ENCODE assay signal across 9 cellular contexts in genomic region chr2:237438082-237438925, GRCh38. TPM values are rescaled to one million over a fixed set of nuclear protein-coding genes. Genes with fewer than 3 reads are reported as not detected.
DNase-seq lines count a peak whose midpoint lies in the region; ATAC-seq and TF ChIP-seq lines count a peak whose summit lies in the region.
"Had no signal": no experiment of that assay in that cellular context is flagged by ENCODE, and none has a peak within 500 bp of the region (broad histone marks: within the 10 kb centered on the region; RNA-seq: fewer than 3 reads in every experiment).

No MANE protein-coding gene starts in this region.

- no peak for TF ChIP-seq POLR2A in lower leg skin (IDR thresholded peaks at IDR 0.05)

- no peak for ATAC-seq in activated naive CD8-positive, alpha-beta T cell treated with anti-CD3 and anti-CD28 coated beads, Interleukin-2, amount 50 U/mL, for 24 hours
- ATAC-seq in natural killer cell, result no peak
- no peak for ATAC-seq in HG03378 (IDR thresholded peaks at IDR 0.05; ENCODE audit: unreplicated experiment)

- no peak overlapping the region for H3K4me3 ChIP-seq in lower leg skin (ENCODE audit: low read depth, poor library complexity, severe bottlenecking)

- H3K36me3 Mint-ChIP-seq in activated naive CD8-positive, alpha-beta T cell treated with anti-CD3 and anti-CD28 coated beads, Interleukin-2, amount 50 U/mL, for 24 hours (ENCODE audit: low read depth), result peaks cover 6% of the 10 kb centered on the region
- H3K36me3 Mint-ChIP-seq in nephron (ENCODE audit: low read depth) (peaks cover 4% of the 10 kb centered on the region), natural killer cell (no peaks in the 10 kb centered on the region)

- peak; percentile 74 for DNase-seq in DMS153 treated with DMSO at 0.1 percent for 48 hours (lab: John Stamatoyannopoulos, UW; ENCODE audit: unreplicated experiment)
- peak; percentile 30 for DNase-seq in M059J (ENCODE audit: low read depth)
- no peak for DNase-seq in activated naive CD8-positive, alpha-beta T cell treated with anti-CD3 and anti-CD28 coated beads, Interleukin-2, amount 50 U/mL, for 24 hours
- DNase-seq in epidermal melanocyte (ENCODE audit: insufficient read length, low spot score), result no peak
- DNase-seq in lower leg skin (ENCODE audit: low spot score in 2 of 2), result no peak
- DNase-seq in natural killer cell, result no peak
- DNase-seq: stimulated activated CD4-positive, alpha-beta T cell treated with anti-CD3 and anti-CD28 coated beads, Interleukin-12 subunit alpha, Interleukin-12 subunit beta, amount 100 ng/mL, for 4 hours had no signal

- H3K4me1 Mint-ChIP-seq in activated naive CD8-positive, alpha-beta T cell treated with anti-CD3 and anti-CD28 coated beads, Interleukin-2, amount 50 U/mL, for 24 hours, result peaks cover 97% of the 10 kb centered on the region
- peaks cover 64% of the 10 kb centered on the region for H3K4me1 Mint-ChIP-seq in nephron
- peaks cover 28 to 31% of the 10 kb centered on the region in 2 donors for H3K4me1 Mint-ChIP-seq in natural killer cell

- TF ChIP-seq CTCF in nephron (IDR thresholded peaks at IDR 0.05; ENCODE audit: unreplicated experiment in 3 of 3) (no peak), lower leg skin (IDR thresholded peaks at IDR 0.05) (no peak), natural killer cell (IDR thresholded peaks at IDR 0.05) (no peak)

- no peak overlapping the region for H3K4me3 Mint-ChIP-seq in activated naive CD8-positive, alpha-beta T cell treated with anti-CD3 and anti-CD28 coated beads, Interleukin-2, amount 50 U/mL, for 24 hours
- H3K4me3 Mint-ChIP-seq in nephron, result no peak overlapping the region
- H3K4me3 Mint-ChIP-seq in natural killer cell, result no peak overlapping the region

- peak overlapping the region; percentile 10 for H3K27ac Mint-ChIP-seq in activated naive CD8-positive, alpha-beta T cell treated with anti-CD3 and anti-CD28 coated beads, Interleukin-2, amount 50 U/mL, for 24 hours
- peak overlapping the region; percentile 88 to 91 (median 91) for H3K27ac Mint-ChIP-seq in nephron
- H3K27ac Mint-ChIP-seq in natural killer cell, result no peak overlapping the region

- WGBS in lower leg skin, 2 donors, result 48 to 56% methylated on average over 8 of the region's 8 CpGs

- intact Hi-C loops in lower leg skin (cut with DNase I; ENCODE audit: low total_unique reads) (no loop called here), natural killer cell (cut with micrococcal nuclease) (no loop called here)

- H3K9me3 Mint-ChIP-seq in activated naive CD8-positive, alpha-beta T cell treated with anti-CD3 and anti-CD28 coated beads, Interleukin-2, amount 50 U/mL, for 24 hours, result no peaks in the 10 kb centered on the region
- H3K9me3 Mint-ChIP-seq in nephron, result peaks cover 5% of the 10 kb centered on the region
- no peaks in the 10 kb centered on the region for H3K9me3 Mint-ChIP-seq in natural killer cell

- peaks cover 3% of the 10 kb centered on the region for H3K27me3 Mint-ChIP-seq in activated naive CD8-positive, alpha-beta T cell treated with anti-CD3 and anti-CD28 coated beads, Interleukin-2, amount 50 U/mL, for 24 hours
- H3K27me3 Mint-ChIP-seq in nephron (ENCODE audit: low read depth), result no peaks in the 10 kb centered on the region
- peaks cover 0 to 15% of the 10 kb centered on the region in 2 donors for H3K27me3 Mint-ChIP-seq in natural killer cell (ENCODE audit: low read depth in 2 of 2)

RNA-seq across cellular contexts. Expression of gene COL6A3, which starts 24.3 kb away (rescaled TPM):
- 2.1 and 3.5 TPM in 2 replicates for total RNA-seq in M059J (2014; rRNA removed; shearing (Covaris generic))
- total RNA-seq in lower leg skin (100 to 1,000 TPM in 1 of 4 donors, 10 to 100 TPM in 3; 43.1 to 204 (median 62.4) TPM), natural killer cell (under 1 TPM; 0.10 to 0.31 (median 0.29) TPM)

RNA-seq across cellular contexts. Expression of gene MLPH, which starts 48.7 kb away (rescaled TPM):
- total RNA-seq in M059J (2014; rRNA removed; shearing (Covaris generic)), result 50.7 and 68.8 TPM in 2 replicates
- total RNA-seq in lower leg skin, result 10 to 100 TPM; 13.3 to 37.9 (median 19.9) TPM
- not detected for total RNA-seq in natural killer cell

Comparison
In these comparisons a context has a peak if more than half of its experiments do, and no peak if none do; other contexts are left out.
1. DNase-seq: peak in DMS153 treated with DMSO at 0.1 percent for 48 hours (single experiment) and M059J (single experiment); none in activated naive CD8-positive, alpha-beta T cell treated with anti-CD3 and anti-CD28 coated beads, Interleukin-2, amount 50 U/mL, for 24 hours (single experiment), epidermal melanocyte (single experiment), lower leg skin (0 of 2) and natural killer cell (single experiment).
2. H3K27ac Mint-ChIP-seq: peak in activated naive CD8-positive, alpha-beta T cell treated with anti-CD3 and anti-CD28 coated beads, Interleukin-2, amount 50 U/mL, for 24 hours (single experiment) and nephron (3 of 3); none in natural killer cell (0 of 2).
3. RNA of gene MLPH, which starts 48.7 kb away (total RNA-seq): 50.7 to 68.8 TPM in M059J and 13.3 to 37.9 TPM in lower leg skin; not detected in natural killer cell; every median in the first group is over 10 times any median in the second.